ENCODE assay signal across 8 cellular contexts in the genomic region with DNA sequence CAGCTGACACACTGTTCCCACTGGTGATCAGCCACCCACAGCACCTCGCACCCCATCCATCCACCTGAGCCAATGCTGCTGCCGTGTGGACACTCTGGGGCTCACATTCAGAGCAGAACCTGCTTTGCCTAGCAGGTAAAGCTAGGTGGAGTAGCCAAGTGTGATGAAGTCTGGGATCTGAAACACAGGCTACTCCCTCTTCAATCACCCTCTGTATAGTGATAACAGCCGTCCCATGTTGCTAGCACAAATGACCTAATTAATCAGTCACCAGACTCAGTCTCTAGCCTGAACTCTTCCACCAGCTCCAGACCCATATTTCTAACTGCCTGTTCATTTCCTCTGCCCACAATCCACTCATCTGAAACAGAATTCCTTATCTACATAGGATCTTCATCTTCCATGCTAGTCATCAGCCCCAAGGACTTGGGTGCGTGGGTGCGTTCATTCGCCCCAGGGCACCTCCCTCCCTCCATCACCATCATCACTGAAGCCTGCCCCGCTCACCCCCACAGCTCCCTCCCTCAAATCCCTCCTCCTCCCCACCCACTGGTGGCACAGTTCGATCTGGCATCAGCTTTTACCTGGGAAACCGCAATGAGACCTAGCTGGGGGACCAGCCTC. TPM values are rescaled to one million over a fixed set of nuclear protein-coding genes. Genes with fewer than 3 reads are reported as not detected.
DNase-seq lines count a peak whose midpoint lies in the region; ATAC-seq and TF ChIP-seq lines count a peak whose summit lies in the region.

No MANE protein-coding gene starts in this region.

- H3K4me3 ChIP-seq in fibroblast of villous mesenchyme (ENCODE audit: low read depth, low read length): no peak overlapping the region

- ATAC-seq in stimulated activated effector memory CD8-positive, alpha-beta T cell treated with anti-CD3 and anti-CD28 coated beads, Interleukin-12 subunit alpha, Interleukin-12 subunit beta, amount 100 ng/mL, for 72 hours: peak; percentile 69

- H3K36me3 Mint-ChIP-seq in stimulated activated effector memory CD8-positive, alpha-beta T cell treated with anti-CD3 and anti-CD28 coated beads, Interleukin-12 subunit alpha, Interleukin-12 subunit beta, amount 100 ng/mL, for 72 hours: peaks cover 71% of the 10 kb centered on the region

- H3K4me1 Mint-ChIP-seq in stimulated activated effector memory CD8-positive, alpha-beta T cell treated with anti-CD3 and anti-CD28 coated beads, Interleukin-12 subunit alpha, Interleukin-12 subunit beta, amount 100 ng/mL, for 72 hours: peaks cover 95% of the 10 kb centered on the region

- H3K4me3 Mint-ChIP-seq in stimulated activated effector memory CD8-positive, alpha-beta T cell treated with anti-CD3 and anti-CD28 coated beads, Interleukin-12 subunit alpha, Interleukin-12 subunit beta, amount 100 ng/mL, for 72 hours: peak overlapping the region; percentile 41

- H3K27ac Mint-ChIP-seq in stimulated activated effector memory CD8-positive, alpha-beta T cell treated with anti-CD3 and anti-CD28 coated beads, Interleukin-12 subunit alpha, Interleukin-12 subunit beta, amount 100 ng/mL, for 72 hours: peak overlapping the region; percentile 79

- H3K9me3 Mint-ChIP-seq in stimulated activated effector memory CD8-positive, alpha-beta T cell treated with anti-CD3 and anti-CD28 coated beads, Interleukin-12 subunit alpha, Interleukin-12 subunit beta, amount 100 ng/mL, for 72 hours: no peaks in the 10 kb centered on the region

- no peak for TF ChIP-seq CTCF in fibroblast of villous mesenchyme (IDR thresholded peaks at IDR 0.05; ENCODE audit: insufficient read depth, low read depth, low read length)

- DNase-seq in activated T-cell treated with anti-CD3 and anti-CD28 coated beads, Interleukin-2, amount 50 U/mL, for 1 hour: peak; percentile 56
- DNase-seq in activated T-cell treated with anti-CD3 and anti-CD28 coated beads, Interleukin-2, amount 50 U/mL, for 48 hours: no peak
- peak; percentile 37 for DNase-seq in activated CD4-positive, alpha-beta T cell treated with anti-CD3 and anti-CD28 coated beads for 48 hours
- DNase-seq in fibroblast of villous mesenchyme (ENCODE audit: low read depth) (peak; percentile 32), T1000 (lab: John Stamatoyannopoulos, UW) (no peak), NCI-H146 treated with DMSO at 0.1 percent for 48 hours (lab: John Stamatoyannopoulos, UW; ENCODE audit: unreplicated experiment) (no peak), NCI-H2081 (lab: John Stamatoyannopoulos, UW) (no peak)
- no peak for DNase-seq in stimulated activated effector memory CD8-positive, alpha-beta T cell treated with anti-CD3 and anti-CD28 coated beads, Interleukin-12 subunit alpha, Interleukin-12 subunit beta, amount 100 ng/mL, for 72 hours (ENCODE audit: low spot score in 2 of 2)

RNA-seq across cellular contexts. Expression of a gene that starts 19.8 kb away (rescaled TPM):
- 55.7 and 56.6 TPM in 2 replicates for total RNA-seq in fibroblast of villous mesenchyme

Comparison
In these comparisons a context has a peak if more than half of its experiments do, and no peak if none do; other contexts are left out.
1. DNase-seq: peak in activated T-cell treated with anti-CD3 and anti-CD28 coated beads, Interleukin-2, amount 50 U/mL, for 1 hour (single experiment), activated CD4-positive, alpha-beta T cell treated with anti-CD3 and anti-CD28 coated beads for 48 hours (single experiment) and fibroblast of villous mesenchyme (single experiment); none in activated T-cell treated with anti-CD3 and anti-CD28 coated beads, Interleukin-2, amount 50 U/mL, for 48 hours (0 of 2), stimulated activated effector memory CD8-positive, alpha-beta T cell treated with anti-CD3 and anti-CD28 coated beads, Interleukin-12 subunit alpha, Interleukin-12 subunit beta, amount 100 ng/mL, for 72 hours (0 of 2), T1000 (single experiment), NCI-H146 treated with DMSO at 0.1 percent for 48 hours (single experiment) and NCI-H2081 (0 of 2).